In genomic region chr6:97669191-97669651, GRCh38 we compare ENCODE assay signal across 8 cellular contexts.
DNase-seq lines count a peak whose midpoint lies in the region; ATAC-seq and TF ChIP-seq lines count a peak whose summit lies in the region.

No MANE protein-coding gene starts in this region.

- H3K27ac Mint-ChIP-seq in naive B cell = no peak overlapping the region

- peak overlapping the region; percentile 42 for H3K27ac ChIP-seq in cingulate gyrus (ENCODE audit: low read depth, low read length)

- H3K4me1 Mint-ChIP-seq in naive B cell = no peaks in the 10 kb centered on the region

- no peaks in the 10 kb centered on the region for H3K9me3 Mint-ChIP-seq in naive B cell

- in situ Hi-C loops in GM13977 (cut with MboI; ENCODE audit: low pct_unique_long_range_greater_than_20kb, low sequenced_read_pairs, unreplicated experiment) = no loop called here

- no peak for TF ChIP-seq CTCF in GM13977 (IDR thresholded peaks at IDR 0.05; ENCODE audit: extremely low read depth, insufficient read depth, missing control alignments)

- H3K27me3 Mint-ChIP-seq in naive B cell = no peaks in the 10 kb centered on the region

- no peaks in the 10 kb centered on the region for H3K36me3 Mint-ChIP-seq in naive B cell

- no peak overlapping the region for H3K4me3 Mint-ChIP-seq in naive B cell

- peak; percentile 52 for DNase-seq in GM13977 (ENCODE audit: low spot score)
- DNase-seq in naive B cell = peak; percentile 0
- no peak for DNase-seq in dedifferentiated amniotic fluid mesenchymal stem cell (ENCODE audit: extremely low spot score)
- no peak for DNase-seq in SIG-M5 treated with dmso at 0.1 percent for 504 hours (lab: John Stamatoyannopoulos, UW; ENCODE audit: unreplicated experiment)
- no peak for DNase-seq in T1000 (lab: John Stamatoyannopoulos, UW)

- ATAC-seq in GM21447 (IDR thresholded peaks at IDR 0.05; ENCODE audit: unreplicated experiment) = peak; percentile 100
- peak; percentile 99 for ATAC-seq in HG03575 (IDR thresholded peaks at IDR 0.05; ENCODE audit: extremely low read depth, insufficient number of reproducible peaks, low FRiP score, unreplicated experiment)
- ATAC-seq in naive B cell (ENCODE audit: low read depth in 2 of 2) = peak; percentile 60 to 94

Comparison
In these comparisons a context has a peak if more than half of its experiments do, and no peak if none do; other contexts are left out.
1. DNase-seq: peak in GM13977 (single experiment) and naive B cell (single experiment); none in dedifferentiated amniotic fluid mesenchymal stem cell (single experiment), SIG-M5 treated with dmso at 0.1 percent for 504 hours (single experiment) and T1000 (single experiment).
2. Peak in every context shown above with its lines, with median percentiles within 50 percentile points of each other: ATAC-seq.